ENCODE assay signal across 8 cellular contexts in the genomic region with DNA sequence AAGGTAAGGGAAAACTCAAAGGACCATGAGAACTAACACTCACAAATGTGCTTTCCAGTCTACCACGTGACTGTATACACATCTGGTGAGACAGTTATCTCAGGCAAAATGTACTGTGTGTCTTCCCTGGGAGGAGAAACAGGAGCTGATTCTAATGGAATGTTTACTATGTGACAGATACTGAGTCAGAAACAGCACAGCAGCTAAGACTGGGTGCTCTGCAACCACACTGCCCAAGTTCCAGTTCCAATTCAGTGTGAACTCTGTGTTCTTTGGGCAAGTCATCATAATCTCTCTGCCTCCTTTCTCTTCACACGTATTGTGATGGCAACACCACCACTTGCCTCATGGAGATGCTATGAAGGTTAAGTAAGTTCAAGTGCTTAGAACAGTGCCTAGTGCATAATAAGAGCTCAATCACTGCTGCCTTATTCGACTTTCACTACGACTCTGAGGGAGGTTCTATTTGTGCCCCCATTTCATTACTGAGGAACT.
A peak's percentile ranks its signal among the peaks of the same experiment; 100 is the strongest.
DNase-seq lines count a peak whose midpoint lies in the region; ATAC-seq and TF ChIP-seq lines count a peak whose summit lies in the region.

No MANE protein-coding gene starts in this region.

- H3K27ac ChIP-seq in left ventricle myocardium inferior (replicated peaks) = peak overlapping the region; percentile 89

- H3K36me3 ChIP-seq in left ventricle myocardium inferior = peaks cover 8% of the 10 kb centered on the region

- peak overlapping the region; percentile 64 for H3K27ac Mint-ChIP-seq in activated T-helper 2 cell treated with anti-CD3 and anti-CD28 coated beads, Interferon-gamma antibody, Interleukin-2, Interleukin-4, amounts not matched to agents 10 μg/mL and 5 μg/mL and 100 μg/mL, durations not matched to agents 14 hours and 24 hours and 36 hours

- H3K9me3 ChIP-seq in left ventricle myocardium inferior (replicated peaks) = no peaks in the 10 kb centered on the region

- no peaks in the 10 kb centered on the region for H3K9me3 Mint-ChIP-seq in activated T-helper 2 cell treated with anti-CD3 and anti-CD28 coated beads, Interferon-gamma antibody, Interleukin-2, Interleukin-4, amounts not matched to agents 10 μg/mL and 5 μg/mL and 100 μg/mL, durations not matched to agents 14 hours and 24 hours and 36 hours

- ATAC-seq in GM18867 (IDR thresholded peaks at IDR 0.05; ENCODE audit: unreplicated experiment) (peak; percentile 61), HG03442 (IDR thresholded peaks at IDR 0.05; ENCODE audit: unreplicated experiment) (peak; percentile 30)

- no peaks in the 10 kb centered on the region for H3K27me3 ChIP-seq in left ventricle myocardium inferior (ENCODE audit: low read depth)

- TF ChIP-seq CTCF in left ventricle myocardium inferior (IDR thresholded peaks at IDR 0.05; ENCODE audit: borderline replicate concordance) = no peak

- intact Hi-C loops in activated T-helper 2 cell treated with anti-CD3 and anti-CD28 coated beads, Interferon-gamma antibody, Interleukin-2, Interleukin-4, amounts not matched to agents 10 μg/mL and 5 μg/mL and 100 μg/mL, durations not matched to agents 14 hours and 24 hours and 36 hours (cut with micrococcal nuclease) = loop anchor here (1.0 to 2.0 kb wide), 3 partner anchors 28 to 128 kb away; no protein-coding TSS in a partner anchor
- intact Hi-C loops in left ventricle myocardium inferior (cut with micrococcal nuclease) = no loop called here

- H3K4me3 ChIP-seq in left ventricle myocardium inferior = peak overlapping the region; percentile 2

- peaks cover 90% of the 10 kb centered on the region for H3K4me1 ChIP-seq in left ventricle myocardium inferior

- H3K36me3 Mint-ChIP-seq in activated T-helper 2 cell treated with anti-CD3 and anti-CD28 coated beads, Interferon-gamma antibody, Interleukin-2, Interleukin-4, amounts not matched to agents 10 μg/mL and 5 μg/mL and 100 μg/mL, durations not matched to agents 14 hours and 24 hours and 36 hours (ENCODE audit: low read depth) = peaks cover 38% of the 10 kb centered on the region

- H3K4me3 Mint-ChIP-seq in activated T-helper 2 cell treated with anti-CD3 and anti-CD28 coated beads, Interferon-gamma antibody, Interleukin-2, Interleukin-4, amounts not matched to agents 10 μg/mL and 5 μg/mL and 100 μg/mL, durations not matched to agents 14 hours and 24 hours and 36 hours (ENCODE audit: low read depth) = peak overlapping the region; percentile 10

- peaks cover 63% of the 10 kb centered on the region for H3K4me1 Mint-ChIP-seq in activated T-helper 2 cell treated with anti-CD3 and anti-CD28 coated beads, Interferon-gamma antibody, Interleukin-2, Interleukin-4, amounts not matched to agents 10 μg/mL and 5 μg/mL and 100 μg/mL, durations not matched to agents 14 hours and 24 hours and 36 hours (ENCODE audit: low read depth)

- DNase-seq in activated T-helper 2 cell treated with anti-CD3 and anti-CD28 coated beads, Interferon-gamma antibody, Interleukin-2, Interleukin-4, amounts not matched to agents 10 μg/mL and 5 μg/mL and 100 μg/mL, durations not matched to agents 14 hours and 24 hours and 36 hours (ENCODE audit: low spot score) = no peak
- DNase-seq in left ventricle myocardium inferior (no peak), activated gamma-delta T cell (lab: John Stamatoyannopoulos, UW) (no peak), SW480 (ENCODE audit: low spot score) (no peak), NCI-H526 (lab: John Stamatoyannopoulos, UW) (no peak)
- peak; percentile 33 for DNase-seq in stimulated activated CD4-positive, alpha-beta T cell treated with anti-CD3 and anti-CD28 coated beads, Interleukin-2, amount 100 ng/mL, for 24 hours

- H3K27me3 Mint-ChIP-seq in activated T-helper 2 cell treated with anti-CD3 and anti-CD28 coated beads, Interferon-gamma antibody, Interleukin-2, Interleukin-4, amounts not matched to agents 10 μg/mL and 5 μg/mL and 100 μg/mL, durations not matched to agents 14 hours and 24 hours and 36 hours (ENCODE audit: low read depth) = no peaks in the 10 kb centered on the region

Comparison
In these comparisons a context has a peak if more than half of its experiments do, and no peak if none do; other contexts are left out.
1. DNase-seq: peak in stimulated activated CD4-positive, alpha-beta T cell treated with anti-CD3 and anti-CD28 coated beads, Interleukin-2, amount 100 ng/mL, for 24 hours (2 of 2); none in activated T-helper 2 cell treated with anti-CD3 and anti-CD28 coated beads, Interferon-gamma antibody, Interleukin-2, Interleukin-4, amounts not matched to agents 10 μg/mL and 5 μg/mL and 100 μg/mL, durations not matched to agents 14 hours and 24 hours and 36 hours (single experiment), left ventricle myocardium inferior (single experiment), activated gamma-delta T cell (single experiment), SW480 (single experiment) and NCI-H526 (0 of 2).